15 cellular contexts compared by ENCODE assay signal in the genomic region with DNA sequence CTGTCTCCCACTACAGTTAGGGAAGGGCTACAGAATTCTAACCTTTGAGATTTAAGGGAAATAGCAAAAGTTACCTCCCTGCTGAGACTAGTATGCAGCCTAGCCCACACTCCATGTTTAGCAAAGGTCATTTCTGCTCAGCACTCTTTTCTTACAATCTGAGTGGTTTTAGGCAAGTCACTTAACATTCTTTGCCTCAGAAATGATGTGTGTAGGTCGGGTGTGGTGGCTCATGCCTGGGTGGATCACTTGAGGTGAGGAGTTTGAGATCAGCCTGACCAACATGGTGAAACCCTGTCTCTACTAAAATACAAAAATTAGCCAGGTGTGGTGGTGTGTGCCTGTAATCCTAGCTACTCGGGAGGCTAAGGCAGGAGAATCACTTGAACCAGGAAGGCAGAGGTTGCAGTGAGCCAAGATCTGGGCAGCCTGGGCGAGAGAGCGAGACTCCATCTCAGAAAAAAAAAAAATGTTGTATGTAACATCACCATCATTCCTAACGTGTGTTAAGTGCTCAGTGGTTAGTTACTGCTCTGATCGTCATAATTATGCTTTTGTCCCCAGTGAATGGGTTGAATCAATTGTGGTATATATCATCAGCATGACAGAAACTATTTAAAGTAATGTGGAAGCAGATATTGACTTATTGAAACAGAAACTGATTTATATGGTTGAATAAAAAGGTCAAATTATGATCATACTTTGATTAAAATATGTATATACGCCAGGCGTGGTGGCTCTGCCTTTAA. TPM values are rescaled to one million over a fixed set of nuclear protein-coding genes. Genes with fewer than 3 reads are reported as not detected.
DNase-seq lines count a peak whose midpoint lies in the region; ATAC-seq and TF ChIP-seq lines count a peak whose summit lies in the region.
"Had no signal": no experiment of that assay in that cellular context is flagged by ENCODE, and none has a peak within 500 bp of the region (broad histone marks: within the 10 kb centered on the region; RNA-seq: fewer than 3 reads in every experiment).

No MANE protein-coding gene starts in this region.

- no peaks in the 10 kb centered on the region for H4K20me1 ChIP-seq in PC-9 (ENCODE audit: insufficient read depth)

- no peak for ATAC-seq in activated T-cell treated with anti-CD3 and anti-CD28 coated beads, Interleukin-2, amount 50 U/mL, for 72 hours (replicated peaks in 1 of 2)
- peak; percentile 41 to 48 for ATAC-seq in stimulated activated naive B cell treated with anti-CD40 and anti-IgM and Interleukin-4, amounts not matched to agents 10 μg/mL and 1 μg/mL and 100 μg/mL, for 72 hours (replicated peaks)
- ATAC-seq in activated CD8-positive, alpha-beta memory T cell treated with anti-CD3 and anti-CD28 coated beads, Interleukin-2, amount 10 ng/mL, durations not matched to agents 7 days and 5 days, result no peak
- no peak for ATAC-seq in GM21737 (IDR thresholded peaks at IDR 0.05; ENCODE audit: unreplicated experiment)

- no peaks in the 10 kb centered on the region for H3K27me3 Mint-ChIP-seq in activated T-cell treated with anti-CD3 and anti-CD28 coated beads, Interleukin-2, amount 50 U/mL, for 24 hours
- no peaks in the 10 kb centered on the region for H3K27me3 Mint-ChIP-seq in activated T-cell treated with anti-CD3 and anti-CD28 coated beads, Interleukin-2, amount 50 U/mL, for 72 hours (ENCODE audit: low read depth)
- no peaks in the 10 kb centered on the region for H3K27me3 Mint-ChIP-seq in stimulated activated naive B cell treated with anti-CD40 and anti-IgM and Interleukin-4, amounts not matched to agents 10 μg/mL and 1 μg/mL and 100 μg/mL, for 72 hours
- H3K27me3 Mint-ChIP-seq in activated CD8-positive, alpha-beta memory T cell treated with anti-CD3 and anti-CD28 coated beads, Interleukin-2, amount 10 ng/mL, durations not matched to agents 7 days and 5 days, result no peaks in the 10 kb centered on the region
- H3K27me3 Mint-ChIP-seq: IgD-negative memory B cell had no signal

- no peaks in the 10 kb centered on the region for H3K9me3 ChIP-seq in PC-9 (ENCODE audit: insufficient read depth, low read depth)
- H3K9me3 ChIP-seq: Peyer's patch had no signal

- POLR2A ChIA-PET in PC-9 (lab: Charles Lee; ENCODE audit: unreplicated experiment), result no interaction called here

- H3K27me3 ChIP-seq in PC-9 (ENCODE audit: insufficient read depth, low read depth) (no peaks in the 10 kb centered on the region), brain microvascular endothelial cell (replicated peaks) (no peaks in the 10 kb centered on the region)
- H3K27me3 ChIP-seq: Peyer's patch had no signal

- DNase-seq in activated T-cell treated with anti-CD3 and anti-CD28 coated beads, Interleukin-2, amount 50 U/mL, for 24 hours, result no peak
- no peak for DNase-seq in activated T-cell treated with anti-CD3 and anti-CD28 coated beads, Interleukin-2, amount 50 U/mL, for 72 hours
- no peak for DNase-seq in PC-9
- no peak for DNase-seq in brain microvascular endothelial cell
- no peak for DNase-seq in stimulated activated naive B cell treated with anti-CD40 and anti-IgM and Interleukin-4, amounts not matched to agents 10 μg/mL and 1 μg/mL and 100 μg/mL, for 72 hours
- no peak for DNase-seq in activated CD8-positive, alpha-beta memory T cell treated with anti-CD3 and anti-CD28 coated beads, Interleukin-2, amount 10 ng/mL, durations not matched to agents 7 days and 5 days
- DNase-seq in D341Med (ENCODE audit: low spot score), result no peak
- DNase-seq: MM.1S, NCI-H1092 treated with DMSO at 0.1 percent for 48 hours, NCI-H1694, NCI-H524 treated with DMSO at 0.1 percent for 48 hours, Peyer's patch had no signal

- in situ Hi-C loops in brain microvascular endothelial cell (cut with HindIII; ENCODE audit: low pct_ligation_motif_present, low sequenced_read_pairs), result no loop called here

- peaks cover 65% of the 10 kb centered on the region for H3K4me1 ChIP-seq in PC-9 (replicated peaks; ENCODE audit: insufficient read depth)
- H3K4me1 ChIP-seq: Peyer's patch had no signal

- H3K27ac ChIP-seq in PC-9, result peak overlapping the region; percentile 28
- H3K27ac ChIP-seq in brain microvascular endothelial cell, result peak overlapping the region; percentile 1
- H3K27ac ChIP-seq: C4-2B, Peyer's patch had no signal

- no peaks in the 10 kb centered on the region for H3K36me3 Mint-ChIP-seq in activated T-cell treated with anti-CD3 and anti-CD28 coated beads, Interleukin-2, amount 50 U/mL, for 24 hours (ENCODE audit: low read depth)
- H3K36me3 Mint-ChIP-seq in activated T-cell treated with anti-CD3 and anti-CD28 coated beads, Interleukin-2, amount 50 U/mL, for 72 hours (ENCODE audit: insufficient read depth in 2 of 2), result peaks cover 0 to 1% of the 10 kb centered on the region in 2 donors
- H3K36me3 Mint-ChIP-seq in stimulated activated naive B cell treated with anti-CD40 and anti-IgM and Interleukin-4, amounts not matched to agents 10 μg/mL and 1 μg/mL and 100 μg/mL, for 72 hours, result peaks cover 1 to 13% of the 10 kb centered on the region in 2 donors
- H3K36me3 Mint-ChIP-seq in activated CD8-positive, alpha-beta memory T cell treated with anti-CD3 and anti-CD28 coated beads, Interleukin-2, amount 10 ng/mL, durations not matched to agents 7 days and 5 days, result peaks cover 8% of the 10 kb centered on the region
- H3K36me3 Mint-ChIP-seq: IgD-negative memory B cell had no signal

- peak overlapping the region; percentile 46 for H3K4me2 ChIP-seq in PC-9

- peak overlapping the region; percentile 52 for H3K27ac Mint-ChIP-seq in activated T-cell treated with anti-CD3 and anti-CD28 coated beads, Interleukin-2, amount 50 U/mL, for 24 hours
- no peak overlapping the region for H3K27ac Mint-ChIP-seq in activated T-cell treated with anti-CD3 and anti-CD28 coated beads, Interleukin-2, amount 50 U/mL, for 72 hours
- H3K27ac Mint-ChIP-seq in stimulated activated naive B cell treated with anti-CD40 and anti-IgM and Interleukin-4, amounts not matched to agents 10 μg/mL and 1 μg/mL and 100 μg/mL, for 72 hours, result no peak overlapping the region
- no peak overlapping the region for H3K27ac Mint-ChIP-seq in activated CD8-positive, alpha-beta memory T cell treated with anti-CD3 and anti-CD28 coated beads, Interleukin-2, amount 10 ng/mL, durations not matched to agents 7 days and 5 days
- H3K27ac Mint-ChIP-seq: IgD-negative memory B cell had no signal

- CTCF ChIA-PET in PC-9 (lab: Charles Lee), result no interaction called here
- CTCF ChIA-PET in activated CD8-positive, alpha-beta memory T cell treated with anti-CD3 and anti-CD28 coated beads, Interleukin-2, amount 10 ng/mL, durations not matched to agents 7 days and 5 days (lab: Charles Lee), result no interaction called here

- H3K4me1 Mint-ChIP-seq in activated T-cell treated with anti-CD3 and anti-CD28 coated beads, Interleukin-2, amount 50 U/mL, for 24 hours (ENCODE audit: low read depth), result peaks cover 36% of the 10 kb centered on the region
- peaks cover 42% of the 10 kb centered on the region for H3K4me1 Mint-ChIP-seq in activated T-cell treated with anti-CD3 and anti-CD28 coated beads, Interleukin-2, amount 50 U/mL, for 72 hours (ENCODE audit: low read depth)
- peaks cover 10 to 46% of the 10 kb centered on the region in 2 donors for H3K4me1 Mint-ChIP-seq in stimulated activated naive B cell treated with anti-CD40 and anti-IgM and Interleukin-4, amounts not matched to agents 10 μg/mL and 1 μg/mL and 100 μg/mL, for 72 hours
- H3K4me1 Mint-ChIP-seq in activated CD8-positive, alpha-beta memory T cell treated with anti-CD3 and anti-CD28 coated beads, Interleukin-2, amount 10 ng/mL, durations not matched to agents 7 days and 5 days, result peaks cover 23% of the 10 kb centered on the region

- H3K9me3 Mint-ChIP-seq in activated T-cell treated with anti-CD3 and anti-CD28 coated beads, Interleukin-2, amount 50 U/mL, for 24 hours, result no peaks in the 10 kb centered on the region
- H3K9me3 Mint-ChIP-seq in activated T-cell treated with anti-CD3 and anti-CD28 coated beads, Interleukin-2, amount 50 U/mL, for 72 hours, result no peaks in the 10 kb centered on the region
- peaks cover 0 to 1% of the 10 kb centered on the region in 2 donors for H3K9me3 Mint-ChIP-seq in stimulated activated naive B cell treated with anti-CD40 and anti-IgM and Interleukin-4, amounts not matched to agents 10 μg/mL and 1 μg/mL and 100 μg/mL, for 72 hours
- H3K9me3 Mint-ChIP-seq in activated CD8-positive, alpha-beta memory T cell treated with anti-CD3 and anti-CD28 coated beads, Interleukin-2, amount 10 ng/mL, durations not matched to agents 7 days and 5 days (ENCODE audit: low read depth), result no peaks in the 10 kb centered on the region
- H3K9me3 Mint-ChIP-seq: IgD-negative memory B cell had no signal

- BruUV-seq in PC-9 (replicated peaks; lab: Mats Ljungman, UMichigan), result no TSS peak

- H3K4me3 ChIP-seq in PC-9, result no peak overlapping the region
- no peak overlapping the region for H3K4me3 ChIP-seq in brain microvascular endothelial cell (ENCODE audit: low read depth, low read length)
- H3K4me3 ChIP-seq: Peyer's patch had no signal

- no peak overlapping the region for H2AFZ ChIP-seq in PC-9

- H3K4me3 Mint-ChIP-seq in activated T-cell treated with anti-CD3 and anti-CD28 coated beads, Interleukin-2, amount 50 U/mL, for 24 hours, result no peak overlapping the region
- no peak overlapping the region for H3K4me3 Mint-ChIP-seq in activated T-cell treated with anti-CD3 and anti-CD28 coated beads, Interleukin-2, amount 50 U/mL, for 72 hours
- H3K4me3 Mint-ChIP-seq in stimulated activated naive B cell treated with anti-CD40 and anti-IgM and Interleukin-4, amounts not matched to agents 10 μg/mL and 1 μg/mL and 100 μg/mL, for 72 hours, result no peak overlapping the region
- no peak overlapping the region for H3K4me3 Mint-ChIP-seq in activated CD8-positive, alpha-beta memory T cell treated with anti-CD3 and anti-CD28 coated beads, Interleukin-2, amount 10 ng/mL, durations not matched to agents 7 days and 5 days
- H3K4me3 Mint-ChIP-seq: IgD-negative memory B cell had no signal

- H3K36me3 ChIP-seq in PC-9 (ENCODE audit: low read depth) (no peaks in the 10 kb centered on the region), brain microvascular endothelial cell (replicated peaks) (no peaks in the 10 kb centered on the region)

- H3K79me2 ChIP-seq in PC-9 (ENCODE audit: low read depth), result no peaks in the 10 kb centered on the region

- no peaks in the 10 kb centered on the region for H3K9me2 ChIP-seq in PC-9 (ENCODE audit: insufficient read depth)

- TF ChIP-seq CTCF in PC-9 (conservative IDR thresholded peaks at IDR 0.05) (no peak), brain microvascular endothelial cell (IDR thresholded peaks at IDR 0.05; ENCODE audit: low read depth, low read length, missing control alignments) (no peak)

- peaks cover 26% of the 10 kb centered on the region for H3F3A ChIP-seq in PC-9 (ENCODE audit: insufficient read depth, low read depth)

- intact Hi-C loops in PC-9 (cut with micrococcal nuclease; ENCODE audit: unreplicated experiment), result no loop called here

RNA-seq across cellular contexts. Expression of gene COPB1, which starts 55.0 kb away (rescaled TPM):
- total RNA-seq in activated T-cell treated with anti-CD3 and anti-CD28 coated beads, Interleukin-2, amount 50 U/mL, for 72 hours, result 100 to 1,000 TPM; 136 to 144 TPM
- 82.4 and 82.8 TPM in 2 replicates for total RNA-seq in PC-9 (2021)
- 100 to 1,000 TPM in 1 of 2 experiments, 10 to 100 TPM in 1; 74.7 to 106 TPM for total RNA-seq in activated CD8-positive, alpha-beta memory T cell treated with anti-CD3 and anti-CD28 coated beads, Interleukin-2, amount 10 ng/mL, durations not matched to agents 7 days and 5 days

Comparison
In these comparisons a context has a peak if more than half of its experiments do, and no peak if none do; other contexts are left out.
1. ATAC-seq: peak in stimulated activated naive B cell treated with anti-CD40 and anti-IgM and Interleukin-4, amounts not matched to agents 10 μg/mL and 1 μg/mL and 100 μg/mL, for 72 hours (2 of 2); none in activated T-cell treated with anti-CD3 and anti-CD28 coated beads, Interleukin-2, amount 50 U/mL, for 72 hours (0 of 2), activated CD8-positive, alpha-beta memory T cell treated with anti-CD3 and anti-CD28 coated beads, Interleukin-2, amount 10 ng/mL, durations not matched to agents 7 days and 5 days (single experiment) and GM21737 (single experiment).